Comparison of ENCODE assay signal across 1 cellular context in the genomic region with DNA sequence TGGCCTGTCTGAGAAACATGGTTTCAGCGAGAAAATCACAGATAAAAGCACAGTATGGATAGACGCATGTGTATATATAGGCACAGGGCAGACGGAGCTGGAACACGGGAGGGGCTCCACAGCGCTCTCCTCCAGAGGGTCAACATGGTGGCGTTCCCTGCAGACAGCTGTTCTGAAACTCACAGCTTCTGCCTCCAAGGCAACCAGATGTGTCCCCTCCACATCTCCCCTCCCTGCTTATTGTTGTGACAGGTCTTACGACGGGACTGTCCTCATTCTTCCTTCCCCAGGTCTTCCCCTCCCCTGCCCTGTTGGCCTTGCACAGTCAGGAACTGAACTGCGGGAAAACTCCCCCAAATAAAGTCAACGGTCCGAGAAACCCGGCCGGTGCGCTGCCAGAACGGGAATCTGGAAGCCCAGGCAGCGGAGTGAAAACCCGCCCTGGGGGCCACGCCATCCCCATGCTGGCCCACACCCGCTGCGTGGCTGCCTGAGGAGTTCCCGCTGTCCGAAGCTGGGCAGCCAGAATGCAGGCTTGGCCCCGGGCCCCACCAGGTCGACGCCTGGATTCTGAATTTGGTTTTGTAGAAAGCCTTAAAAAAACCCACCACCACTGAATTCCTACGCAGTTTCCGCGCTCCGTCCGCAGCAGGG.
TF ChIP-seq lines count a peak whose summit lies in the region.

No MANE protein-coding gene starts in this region.

TF ChIP-seq in GM23338, 12 proteins besides CTCF, POLR2A, EP300 and RAD21 (continued from another document):
- TF ChIP-seq, protein P1, sequence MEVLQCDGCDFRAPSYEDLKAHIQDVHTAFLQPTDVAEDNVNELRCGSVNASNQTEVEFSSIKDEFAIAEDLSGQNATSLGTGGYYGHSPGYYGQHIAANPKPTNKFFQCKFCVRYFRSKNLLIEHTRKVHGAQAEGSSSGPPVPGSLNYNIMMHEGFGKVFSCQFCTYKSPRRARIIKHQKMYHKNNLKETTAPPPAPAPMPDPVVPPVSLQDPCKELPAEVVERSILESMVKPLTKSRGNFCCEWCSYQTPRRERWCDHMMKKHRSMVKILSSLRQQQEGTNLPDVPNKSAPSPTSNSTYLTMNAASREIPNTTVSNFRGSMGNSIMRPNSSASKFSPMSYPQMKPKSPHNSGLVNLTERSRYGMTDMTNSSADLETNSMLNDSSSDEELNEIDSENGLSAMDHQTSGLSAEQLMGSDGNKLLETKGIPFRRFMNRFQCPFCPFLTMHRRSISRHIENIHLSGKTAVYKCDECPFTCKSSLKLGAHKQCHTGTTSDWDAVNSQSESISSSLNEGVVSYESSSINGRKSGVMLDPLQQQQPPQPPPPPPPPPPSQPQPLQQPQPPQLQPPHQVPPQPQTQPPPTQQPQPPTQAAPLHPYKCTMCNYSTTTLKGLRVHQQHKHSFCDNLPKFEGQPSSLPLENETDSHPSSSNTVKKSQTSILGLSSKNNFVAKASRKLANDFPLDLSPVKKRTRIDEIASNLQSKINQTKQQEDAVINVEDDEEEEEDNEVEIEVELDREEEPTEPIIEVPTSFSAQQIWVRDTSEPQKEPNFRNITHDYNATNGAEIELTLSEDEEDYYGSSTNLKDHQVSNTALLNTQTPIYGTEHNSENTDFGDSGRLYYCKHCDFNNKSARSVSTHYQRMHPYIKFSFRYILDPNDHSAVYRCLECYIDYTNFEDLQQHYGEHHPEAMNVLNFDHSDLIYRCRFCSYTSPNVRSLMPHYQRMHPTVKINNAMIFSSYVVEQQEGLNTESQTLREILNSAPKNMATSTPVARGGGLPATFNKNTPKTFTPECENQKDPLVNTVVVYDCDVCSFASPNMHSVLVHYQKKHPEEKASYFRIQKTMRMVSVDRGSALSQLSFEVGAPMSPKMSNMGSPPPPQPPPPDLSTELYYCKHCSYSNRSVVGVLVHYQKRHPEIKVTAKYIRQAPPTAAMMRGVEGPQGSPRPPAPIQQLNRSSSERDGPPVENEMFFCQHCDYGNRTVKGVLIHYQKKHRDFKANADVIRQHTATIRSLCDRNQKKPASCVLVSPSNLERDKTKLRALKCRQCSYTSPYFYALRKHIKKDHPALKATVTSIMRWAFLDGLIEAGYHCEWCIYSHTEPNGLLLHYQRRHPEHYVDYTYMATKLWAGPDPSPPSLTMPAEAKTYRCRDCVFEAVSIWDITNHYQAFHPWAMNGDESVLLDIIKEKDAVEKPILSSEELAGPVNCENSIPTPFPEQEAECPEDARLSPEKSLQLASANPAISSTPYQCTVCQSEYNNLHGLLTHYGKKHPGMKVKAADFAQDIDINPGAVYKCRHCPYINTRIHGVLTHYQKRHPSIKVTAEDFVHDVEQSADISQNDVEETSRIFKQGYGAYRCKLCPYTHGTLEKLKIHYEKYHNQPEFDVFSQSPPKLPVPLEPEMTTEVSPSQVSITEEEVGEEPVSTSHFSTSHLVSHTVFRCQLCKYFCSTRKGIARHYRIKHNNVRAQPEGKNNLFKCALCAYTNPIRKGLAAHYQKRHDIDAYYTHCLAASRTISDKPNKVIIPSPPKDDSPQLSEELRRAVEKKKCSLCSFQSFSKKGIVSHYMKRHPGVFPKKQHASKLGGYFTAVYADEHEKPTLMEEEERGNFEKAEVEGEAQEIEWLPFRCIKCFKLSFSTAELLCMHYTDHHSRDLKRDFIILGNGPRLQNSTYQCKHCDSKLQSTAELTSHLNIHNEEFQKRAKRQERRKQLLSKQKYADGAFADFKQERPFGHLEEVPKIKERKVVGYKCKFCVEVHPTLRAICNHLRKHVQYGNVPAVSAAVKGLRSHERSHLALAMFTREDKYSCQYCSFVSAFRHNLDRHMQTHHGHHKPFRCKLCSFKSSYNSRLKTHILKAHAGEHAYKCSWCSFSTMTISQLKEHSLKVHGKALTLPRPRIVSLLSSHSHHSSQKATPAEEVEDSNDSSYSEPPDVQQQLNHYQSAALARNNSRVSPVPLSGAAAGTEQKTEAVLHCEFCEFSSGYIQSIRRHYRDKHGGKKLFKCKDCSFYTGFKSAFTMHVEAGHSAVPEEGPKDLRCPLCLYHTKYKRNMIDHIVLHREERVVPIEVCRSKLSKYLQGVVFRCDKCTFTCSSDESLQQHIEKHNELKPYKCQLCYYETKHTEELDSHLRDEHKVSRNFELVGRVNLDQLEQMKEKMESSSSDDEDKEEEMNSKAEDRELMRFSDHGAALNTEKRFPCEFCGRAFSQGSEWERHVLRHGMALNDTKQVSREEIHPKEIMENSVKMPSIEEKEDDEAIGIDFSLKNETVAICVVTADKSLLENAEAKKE (CRISPR knock-in tag; IDR thresholded peaks at IDR 0.05): no peak
- TF ChIP-seq STAT1 (IDR thresholded peaks at IDR 0.05; ENCODE audit: unreplicated experiment) (no peak), JUNB (IDR thresholded peaks at IDR 0.05; ENCODE audit: unreplicated experiment) (no peak), NANOG (IDR thresholded peaks at IDR 0.05; ENCODE audit: borderline replicate concordance) (no peak), POLR2AphosphoS5 (IDR thresholded peaks at IDR 0.05; ENCODE audit: low read depth) (no peak), ZNF114 (CRISPR knock-in tag; IDR thresholded peaks at IDR 0.05) (no peak), CREB1 (CRISPR knock-in tag; IDR thresholded peaks at IDR 0.05; ENCODE audit: low read depth) (no peak), EZH2 (IDR thresholded peaks at IDR 0.05; ENCODE audit: low read depth, unreplicated experiment) (no peak), ZNF331 (CRISPR knock-in tag; IDR thresholded peaks at IDR 0.05; ENCODE audit: low read depth) (no peak)
- TF ChIP-seq, protein P2, sequence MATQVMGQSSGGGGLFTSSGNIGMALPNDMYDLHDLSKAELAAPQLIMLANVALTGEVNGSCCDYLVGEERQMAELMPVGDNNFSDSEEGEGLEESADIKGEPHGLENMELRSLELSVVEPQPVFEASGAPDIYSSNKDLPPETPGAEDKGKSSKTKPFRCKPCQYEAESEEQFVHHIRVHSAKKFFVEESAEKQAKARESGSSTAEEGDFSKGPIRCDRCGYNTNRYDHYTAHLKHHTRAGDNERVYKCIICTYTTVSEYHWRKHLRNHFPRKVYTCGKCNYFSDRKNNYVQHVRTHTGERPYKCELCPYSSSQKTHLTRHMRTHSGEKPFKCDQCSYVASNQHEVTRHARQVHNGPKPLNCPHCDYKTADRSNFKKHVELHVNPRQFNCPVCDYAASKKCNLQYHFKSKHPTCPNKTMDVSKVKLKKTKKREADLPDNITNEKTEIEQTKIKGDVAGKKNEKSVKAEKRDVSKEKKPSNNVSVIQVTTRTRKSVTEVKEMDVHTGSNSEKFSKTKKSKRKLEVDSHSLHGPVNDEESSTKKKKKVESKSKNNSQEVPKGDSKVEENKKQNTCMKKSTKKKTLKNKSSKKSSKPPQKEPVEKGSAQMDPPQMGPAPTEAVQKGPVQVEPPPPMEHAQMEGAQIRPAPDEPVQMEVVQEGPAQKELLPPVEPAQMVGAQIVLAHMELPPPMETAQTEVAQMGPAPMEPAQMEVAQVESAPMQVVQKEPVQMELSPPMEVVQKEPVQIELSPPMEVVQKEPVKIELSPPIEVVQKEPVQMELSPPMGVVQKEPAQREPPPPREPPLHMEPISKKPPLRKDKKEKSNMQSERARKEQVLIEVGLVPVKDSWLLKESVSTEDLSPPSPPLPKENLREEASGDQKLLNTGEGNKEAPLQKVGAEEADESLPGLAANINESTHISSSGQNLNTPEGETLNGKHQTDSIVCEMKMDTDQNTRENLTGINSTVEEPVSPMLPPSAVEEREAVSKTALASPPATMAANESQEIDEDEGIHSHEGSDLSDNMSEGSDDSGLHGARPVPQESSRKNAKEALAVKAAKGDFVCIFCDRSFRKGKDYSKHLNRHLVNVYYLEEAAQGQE (IDR thresholded peaks at IDR 0.05; ENCODE audit: unreplicated experiment): no peak
